Comparison of ENCODE assay signal across 1 cellular context in genomic region chr21:43689556-43690337, GRCh38.
TF ChIP-seq lines count a peak whose summit lies in the region.

No MANE protein-coding gene starts in this region.

TF ChIP-seq in PFSK-1, 5 proteins besides CTCF, POLR2A, EP300 and RAD21 (continued from another document):
- TF ChIP-seq, protein P1, sequence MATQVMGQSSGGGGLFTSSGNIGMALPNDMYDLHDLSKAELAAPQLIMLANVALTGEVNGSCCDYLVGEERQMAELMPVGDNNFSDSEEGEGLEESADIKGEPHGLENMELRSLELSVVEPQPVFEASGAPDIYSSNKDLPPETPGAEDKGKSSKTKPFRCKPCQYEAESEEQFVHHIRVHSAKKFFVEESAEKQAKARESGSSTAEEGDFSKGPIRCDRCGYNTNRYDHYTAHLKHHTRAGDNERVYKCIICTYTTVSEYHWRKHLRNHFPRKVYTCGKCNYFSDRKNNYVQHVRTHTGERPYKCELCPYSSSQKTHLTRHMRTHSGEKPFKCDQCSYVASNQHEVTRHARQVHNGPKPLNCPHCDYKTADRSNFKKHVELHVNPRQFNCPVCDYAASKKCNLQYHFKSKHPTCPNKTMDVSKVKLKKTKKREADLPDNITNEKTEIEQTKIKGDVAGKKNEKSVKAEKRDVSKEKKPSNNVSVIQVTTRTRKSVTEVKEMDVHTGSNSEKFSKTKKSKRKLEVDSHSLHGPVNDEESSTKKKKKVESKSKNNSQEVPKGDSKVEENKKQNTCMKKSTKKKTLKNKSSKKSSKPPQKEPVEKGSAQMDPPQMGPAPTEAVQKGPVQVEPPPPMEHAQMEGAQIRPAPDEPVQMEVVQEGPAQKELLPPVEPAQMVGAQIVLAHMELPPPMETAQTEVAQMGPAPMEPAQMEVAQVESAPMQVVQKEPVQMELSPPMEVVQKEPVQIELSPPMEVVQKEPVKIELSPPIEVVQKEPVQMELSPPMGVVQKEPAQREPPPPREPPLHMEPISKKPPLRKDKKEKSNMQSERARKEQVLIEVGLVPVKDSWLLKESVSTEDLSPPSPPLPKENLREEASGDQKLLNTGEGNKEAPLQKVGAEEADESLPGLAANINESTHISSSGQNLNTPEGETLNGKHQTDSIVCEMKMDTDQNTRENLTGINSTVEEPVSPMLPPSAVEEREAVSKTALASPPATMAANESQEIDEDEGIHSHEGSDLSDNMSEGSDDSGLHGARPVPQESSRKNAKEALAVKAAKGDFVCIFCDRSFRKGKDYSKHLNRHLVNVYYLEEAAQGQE (IDR thresholded peaks at IDR 0.05; ENCODE audit: insufficient read depth in 1 of 2, low read depth in 2 of 2, low read length in 2 of 2): no peak
- TF ChIP-seq POLR2AphosphoS5 (IDR thresholded peaks at IDR 0.05; ENCODE audit: low read depth, low read length): 0 out of 2 replicates have a peak, but pooled peaks have one; percentile 37
